ENCODE assay signal across 8 cellular contexts in the genomic region with DNA sequence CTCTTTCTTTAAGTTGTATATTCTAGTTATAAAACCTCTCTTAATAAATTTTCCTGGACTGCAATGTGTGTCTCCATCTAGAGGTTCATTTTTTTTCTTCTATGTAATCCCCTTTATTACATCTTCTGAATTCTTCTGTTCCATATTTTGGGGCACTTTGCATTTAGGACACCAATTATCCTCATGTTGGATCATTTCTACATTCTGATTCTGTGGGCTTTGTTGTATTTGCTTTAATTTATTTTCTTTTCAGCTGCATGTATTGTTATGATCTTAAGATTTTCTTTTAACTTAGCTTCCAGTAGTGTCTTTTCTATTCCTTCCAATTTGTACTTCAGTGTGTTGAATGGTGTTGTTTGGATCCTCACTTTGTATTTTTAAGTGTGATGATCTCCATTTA.
"Had no signal": no experiment of that assay in that cellular context is flagged by ENCODE, and none has a peak within 500 bp of the region (broad histone marks: within the 10 kb centered on the region; RNA-seq: fewer than 3 reads in every experiment).

No MANE protein-coding gene starts in this region.

- H3K9ac ChIP-seq: GM23248, KMS-11 had no signal

- H3K4me3 ChIP-seq: GM23248, HAP-1 had no signal

- H3K36me3 ChIP-seq: HAP-1 had no signal

- DNase-seq: GM23248, GOT3, H7, KBM-7 had no signal

- FAIRE-seq: HTR-8/SVneo had no signal

- ATAC-seq: HCT116 had no signal

- H3K27ac ChIP-seq: GM23248, KMS-11 had no signal
